8 cellular contexts compared by ENCODE assay signal in genomic region chr7:75077552-75077951, GRCh38. TPM values are rescaled to one million over a fixed set of nuclear protein-coding genes. Genes with fewer than 3 reads are reported as not detected.
A peak's percentile ranks its signal among the peaks of the same experiment; 100 is the strongest.
DNase-seq lines count a peak whose midpoint lies in the region; ATAC-seq and TF ChIP-seq lines count a peak whose summit lies in the region.
"Not testable (repeated sequence)": the region's sequence is repeated elsewhere in the genome, so short reads cannot be mapped to it uniquely, and the experiment has no call there.

No MANE protein-coding gene starts in this region.

- 0 out of 2 replicates have a peak, but pooled peaks have one; percentile 16 for TF ChIP-seq CTCF in GM12875 (IDR thresholded peaks at IDR 0.05; ENCODE audit: borderline replicate concordance, insufficient read depth, low read depth, low read length)
- not testable (repeated sequence) for TF ChIP-seq CTCF in lower leg skin (IDR thresholded peaks at IDR 0.05)

- H3K36me3 ChIP-seq in effector memory CD4-positive, alpha-beta T cell (ENCODE audit: control insufficient read depth, insufficient read depth, low read length); aorta (ENCODE audit: control insufficient read depth in 1 of 2, insufficient read depth in 2 of 2, low read length in 1 of 2): not testable (repeated sequence)

- intact Hi-C loops in lower leg skin (cut with DNase I; ENCODE audit: low total_unique reads); aorta (cut with DNase I): not testable (repeated sequence)

- WGBS in lower leg skin, 2 donors = 11 to 17% methylated on average over 5 of the region's 5 CpGs
- 7 to 8% methylated on average over 5 of the region's 5 CpGs for WGBS in aorta, 2 donors

- H3K27ac ChIP-seq in effector memory CD4-positive, alpha-beta T cell (ENCODE audit: insufficient read depth, low read length, poor library complexity, severe bottlenecking); aorta (ENCODE audit: low read depth in 1 of 2, low read length in 2 of 2): not testable (repeated sequence)

- not testable (repeated sequence) for H3K9me3 Mint-ChIP-seq in activated T-cell treated with anti-CD3 and anti-CD28 coated beads, Interleukin-2, amount 50 U/mL, for 24 hours

- H3K4me1 Mint-ChIP-seq in activated T-cell treated with anti-CD3 and anti-CD28 coated beads, Interleukin-2, amount 50 U/mL, for 24 hours (ENCODE audit: low read depth) = not testable (repeated sequence)

- H3K27me3 Mint-ChIP-seq in activated T-cell treated with anti-CD3 and anti-CD28 coated beads, Interleukin-2, amount 50 U/mL, for 24 hours = not testable (repeated sequence)

- not testable (repeated sequence) for H3K9me3 ChIP-seq in effector memory CD4-positive, alpha-beta T cell (ENCODE audit: control insufficient read depth, low read length); aorta (ENCODE audit: control insufficient read depth, low read length)

- not testable (repeated sequence) for H3K4me3 Mint-ChIP-seq in activated T-cell treated with anti-CD3 and anti-CD28 coated beads, Interleukin-2, amount 50 U/mL, for 24 hours

- TF ChIP-seq POLR2A in lower leg skin (IDR thresholded peaks at IDR 0.05) = not testable (repeated sequence)

- DNase-seq in NCI-H2171 treated with DMSO at 0.1 percent for 48 hours (lab: John Stamatoyannopoulos, UW) (peak; percentile 36), T-helper 22 cell (ENCODE audit: low read depth) (peak; percentile 37), lower leg skin (ENCODE audit: low spot score in 2 of 2) (peak; percentile 78 to 92), aorta (peak; percentile 70 to 88)
- peak; percentile 84 for DNase-seq in activated T-cell treated with anti-CD3 and anti-CD28 coated beads, Interleukin-2, amount 50 U/mL, for 24 hours
- DNase-seq in effector memory CD4-positive, alpha-beta T cell = peak; percentile 46 to 64 (median 56)
- peak; percentile 63 to 65 for DNase-seq in stimulated activated CD4-positive, alpha-beta T cell treated with anti-CD3 and anti-CD28 coated beads, Interleukin-1b, Interleukin-23, amount 100 ng/mL, for 4 hours (ENCODE audit: low read depth in 2 of 2)

- not testable (repeated sequence) for H3K4me1 ChIP-seq in effector memory CD4-positive, alpha-beta T cell (ENCODE audit: control insufficient read depth, insufficient read depth, low read length, poor library complexity, severe bottlenecking); aorta (ENCODE audit: control insufficient read depth in 1 of 2, insufficient read depth in 2 of 2, low read length in 2 of 2)

- H3K36me3 Mint-ChIP-seq in activated T-cell treated with anti-CD3 and anti-CD28 coated beads, Interleukin-2, amount 50 U/mL, for 24 hours (ENCODE audit: low read depth) = not testable (repeated sequence)

- H3K27ac Mint-ChIP-seq in activated T-cell treated with anti-CD3 and anti-CD28 coated beads, Interleukin-2, amount 50 U/mL, for 24 hours = not testable (repeated sequence)

- not testable (repeated sequence) for H3K4me3 ChIP-seq in GM12875 (ENCODE audit: low read depth, low read length); effector memory CD4-positive, alpha-beta T cell (ENCODE audit: insufficient read depth, low read depth, low read length, poor library complexity, severe bottlenecking); lower leg skin (ENCODE audit: low read depth, poor library complexity, severe bottlenecking); aorta (ENCODE audit: low read length in 2 of 2)

- H3K27me3 ChIP-seq in effector memory CD4-positive, alpha-beta T cell (replicated peaks; ENCODE audit: control insufficient read depth, insufficient read depth, low read length, poor library complexity, severe bottlenecking); aorta (ENCODE audit: control insufficient read depth in 1 of 2, insufficient read depth in 2 of 2, low read length in 1 of 2): not testable (repeated sequence)

- not testable (repeated sequence) for ATAC-seq in aorta (ENCODE audit: low FRiP score)

RNA-seq across cellular contexts. Expression of gene RCC1L, which starts 4.0 kb away (rescaled TPM):
- total RNA-seq in lower leg skin (10 to 100 TPM; 22.7 to 47.6 (median 37.1) TPM), aorta (10 to 100 TPM; 25.6 to 31.8 TPM)
- polyA plus RNA-seq in aorta = 10 to 100 TPM; 22.5 to 26.8 TPM

RNA-seq across cellular contexts. Expression of gene GTF2IRD2B, which starts 14.8 kb away (rescaled TPM):
- total RNA-seq in lower leg skin (10 to 100 TPM; 20.4 to 53.1 (median 31.3) TPM), aorta (10 to 100 TPM; 37.9 to 45.9 TPM)
- 10 to 100 TPM in 1 of 2 donors, 1 to 10 TPM in 1; 3.3 to 32.7 TPM for polyA plus RNA-seq in aorta
